ENCODE assay signal across 8 cellular contexts in genomic region chr1:64268653-64269557, GRCh38.
DNase-seq lines count a peak whose midpoint lies in the region; ATAC-seq and TF ChIP-seq lines count a peak whose summit lies in the region.

No MANE protein-coding gene starts in this region.

- ATAC-seq in GM21367 (IDR thresholded peaks at IDR 0.05; ENCODE audit: unreplicated experiment) (peak; percentile 78), GM19397 (IDR thresholded peaks at IDR 0.05; ENCODE audit: unreplicated experiment) (no peak)

- DNase-seq in MM.1S (peak; percentile 73), SHP77 (lab: John Stamatoyannopoulos, UW) (peak; percentile 55 to 78), glomerular visceral epithelial cell (ENCODE audit: extremely low spot score) (peak; percentile 75), pulmonary artery endothelial cell (ENCODE audit: low read depth, low spot score) (peak; percentile 61)
- DNase-seq in activated naive CD4-positive, alpha-beta T cell treated with Interleukin-2 at 50 U/mL for 16 hours, result peak; percentile 46

- no peaks in the 10 kb centered on the region for H3K9me2 ChIP-seq in MM.1S (replicated peaks; ENCODE audit: insufficient read depth, low read length)

- H3F3A ChIP-seq in MM.1S (ENCODE audit: insufficient read depth, low read length), result no peaks in the 10 kb centered on the region

- H3K27ac ChIP-seq in C4-2B, result no peak overlapping the region
- no peak overlapping the region for H3K27ac ChIP-seq in MM.1S (ENCODE audit: low read length)

- H3K9me3 ChIP-seq in MM.1S (replicated peaks; ENCODE audit: insufficient read depth, low read length), result no peaks in the 10 kb centered on the region

- no peaks in the 10 kb centered on the region for H4K20me1 ChIP-seq in MM.1S (ENCODE audit: insufficient read depth, low read length)

- 0 out of 2 replicates have a peak overlapping the region, but pooled peaks have one; percentile 3 for H2AFZ ChIP-seq in MM.1S (ENCODE audit: low read length)

- no peak overlapping the region for H3K9ac ChIP-seq in MM.1S (ENCODE audit: low read length)

- H3K4me1 ChIP-seq in MM.1S (ENCODE audit: low read length), result no peaks in the 10 kb centered on the region

- no peak overlapping the region for H3K4me3 ChIP-seq in MM.1S (ENCODE audit: low read length)

- H3K4me2 ChIP-seq in MM.1S (ENCODE audit: low read depth, low read length), result no peak overlapping the region

- no peaks in the 10 kb centered on the region for H3K27me3 ChIP-seq in MM.1S (replicated peaks; ENCODE audit: insufficient read depth, low read length)

- H3K79me2 ChIP-seq in MM.1S (ENCODE audit: low read length), result no peaks in the 10 kb centered on the region

- peak; percentile 84 for TF ChIP-seq CTCF in C4-2B (conservative IDR thresholded peaks at IDR 0.05)
- TF ChIP-seq CTCF in MM.1S (IDR thresholded peaks at IDR 0.05; ENCODE audit: low read length), result peak; percentile 56

- H3K36me3 ChIP-seq in MM.1S (replicated peaks; ENCODE audit: insufficient read depth, low read length), result no peaks in the 10 kb centered on the region
